Comparison of ENCODE assay signal across 9 cellular contexts in genomic region chr17:7884581-7885356, GRCh38. TPM values are rescaled to one million over a fixed set of nuclear protein-coding genes. Genes with fewer than 3 reads are reported as not detected.
DNase-seq lines count a peak whose midpoint lies in the region; ATAC-seq, FAIRE-seq and TF ChIP-seq lines count a peak whose summit lies in the region.
"Had no signal": no experiment of that assay in that cellular context is flagged by ENCODE, and none has a peak within 500 bp of the region (broad histone marks: within the 10 kb centered on the region; RNA-seq: fewer than 3 reads in every experiment).

No MANE protein-coding gene starts in this region.

- CTCF ChIA-PET in activated CD8-positive, alpha-beta T cell treated with anti-CD3 and anti-CD28 coated beads, Interleukin-2, amount 10 ng/mL, durations not matched to agents 7 days and 5 days (lab: Charles Lee) = interaction anchor here (1.5 to 1.9 kb wide), 4 partner anchors 16 to 28 kb away, joined by 4 to 8 read pairs (median 6); partner anchors contain the start of gene NAA38

- peaks cover 4% of the 10 kb centered on the region for H3K36me3 Mint-ChIP-seq in activated CD8-positive, alpha-beta T cell treated with anti-CD3 and anti-CD28 coated beads, Interleukin-2, amount 10 ng/mL, durations not matched to agents 7 days and 5 days (ENCODE audit: low read depth)

- peaks cover 22 to 33% (median 24%) of the 10 kb centered on the region in 3 donors for H3K4me1 ChIP-seq in pancreas

- no peaks in the 10 kb centered on the region for H3K4me1 Mint-ChIP-seq in activated CD8-positive, alpha-beta T cell treated with anti-CD3 and anti-CD28 coated beads, Interleukin-2, amount 10 ng/mL, durations not matched to agents 7 days and 5 days (ENCODE audit: low read depth)
- H3K4me1 Mint-ChIP-seq: neural crest cell had no signal

- H3K9me3 ChIP-seq in pancreas = no peaks in the 10 kb centered on the region

- peak overlapping the region in 2 of 4 donors; percentile 94 to 97 for H3K27ac ChIP-seq in pancreas

- H3K27ac Mint-ChIP-seq in activated CD8-positive, alpha-beta T cell treated with anti-CD3 and anti-CD28 coated beads, Interleukin-2, amount 10 ng/mL, durations not matched to agents 7 days and 5 days = peak overlapping the region; percentile 81

- H3K4me3 Mint-ChIP-seq in activated CD8-positive, alpha-beta T cell treated with anti-CD3 and anti-CD28 coated beads, Interleukin-2, amount 10 ng/mL, durations not matched to agents 7 days and 5 days = peak overlapping the region; percentile 65

- POLR2A ChIA-PET in activated CD8-positive, alpha-beta T cell treated with anti-CD3 and anti-CD28 coated beads, Interleukin-2, amount 10 ng/mL, durations not matched to agents 7 days and 5 days (lab: Charles Lee) = interaction anchor here (1.0 to 1.3 kb wide), 2 partner anchors 48 to 289 kb away, joined by 4 read pairs; no protein-coding TSS in a partner anchor

- peaks cover 0 to 8% (median 0%) of the 10 kb centered on the region in 3 donors for H3K36me3 ChIP-seq in pancreas

- H3K4me3 ChIP-seq in epithelial cell of esophagus (ENCODE audit: low read length) (peak overlapping the region; percentile 82), pancreas (peak overlapping the region in 3 of 4 donors; percentile 77 to 84 (median 84))

- 0 to 4% methylated on average over 22 to 78 of the region's 99 CpGs for WGBS in pancreas, 2 donors

- intact Hi-C loops in pancreas (cut with DNase I) = no loop called here

- no peak for FAIRE-seq in pancreas (lab: Jason Lieb, UNC)

- DNase-seq in AG20443 (ENCODE audit: low spot score) = peak; percentile 38
- DNase-seq in activated CD8-positive, alpha-beta T cell treated with anti-CD3 and anti-CD28 coated beads, Interleukin-2, amount 10 ng/mL, durations not matched to agents 7 days and 5 days = peak; percentile 49
- no peak for DNase-seq in epithelial cell of esophagus (ENCODE audit: low read depth)
- peak in 3 of 6 donors; percentile 23 to 73 (median 51) for DNase-seq in pancreas
- no peak for DNase-seq in SKM-1 (lab: John Stamatoyannopoulos, UW; ENCODE audit: unreplicated experiment)
- no peak for DNase-seq in NK-92 (lab: John Stamatoyannopoulos, UW; ENCODE audit: unreplicated experiment)

- no peak for TF ChIP-seq CTCF in epithelial cell of esophagus (IDR thresholded peaks at IDR 0.05; ENCODE audit: insufficient read depth, low read depth, low read length, missing control alignments)
- no peak for TF ChIP-seq CTCF in pancreas (IDR thresholded peaks at IDR 0.05)

- ATAC-seq in HG03432 (IDR thresholded peaks at IDR 0.05; ENCODE audit: unreplicated experiment) = peak; percentile 19
- peak; percentile 5 for ATAC-seq in activated CD8-positive, alpha-beta T cell treated with anti-CD3 and anti-CD28 coated beads, Interleukin-2, amount 10 ng/mL, durations not matched to agents 7 days and 5 days
- ATAC-seq in pancreas = no peak
- ATAC-seq in GM21737 (IDR thresholded peaks at IDR 0.05; ENCODE audit: unreplicated experiment) = no peak

- no peaks in the 10 kb centered on the region for H3K27me3 Mint-ChIP-seq in activated CD8-positive, alpha-beta T cell treated with anti-CD3 and anti-CD28 coated beads, Interleukin-2, amount 10 ng/mL, durations not matched to agents 7 days and 5 days (ENCODE audit: low read depth)

- H3K9me3 Mint-ChIP-seq in activated CD8-positive, alpha-beta T cell treated with anti-CD3 and anti-CD28 coated beads, Interleukin-2, amount 10 ng/mL, durations not matched to agents 7 days and 5 days (ENCODE audit: insufficient read depth) = no peaks in the 10 kb centered on the region
- H3K9me3 Mint-ChIP-seq: neural crest cell had no signal

- H3K27me3 ChIP-seq in pancreas = no peaks in the 10 kb centered on the region

RNA-seq across cellular contexts. Expression of gene CHD3, which starts 3.8 kb away (rescaled TPM):
- total RNA-seq in activated CD8-positive, alpha-beta T cell treated with anti-CD3 and anti-CD28 coated beads, Interleukin-2, amount 10 ng/mL, durations not matched to agents 7 days and 5 days = 100 to 1,000 TPM; 125 to 129 TPM
- 100 to 1,000 TPM in 1 of 6 donors, 10 to 100 TPM in 5; 35.9 to 101 (median 43.1) TPM for total RNA-seq in pancreas
- polyA plus RNA-seq in pancreas = 100 to 1,000 TPM; 117 to 143 TPM

RNA-seq across cellular contexts. Expression of gene CYB5D1, which starts 27.0 kb away (rescaled TPM):
- total RNA-seq in activated CD8-positive, alpha-beta T cell treated with anti-CD3 and anti-CD28 coated beads, Interleukin-2, amount 10 ng/mL, durations not matched to agents 7 days and 5 days = 10 to 100 TPM in 1 of 2 experiments, 1 to 10 TPM in 1; 9.8 to 11.2 TPM
- 10 to 100 TPM in 1 of 6 donors, 1 to 10 TPM in 5; 5.0 to 10.5 (median 8.4) TPM for total RNA-seq in pancreas
- 1 to 10 TPM; 4.9 to 8.5 TPM for polyA plus RNA-seq in pancreas

RNA-seq across cellular contexts. Expression of gene NAA38, which starts 27.4 kb away (rescaled TPM):
- total RNA-seq in activated CD8-positive, alpha-beta T cell treated with anti-CD3 and anti-CD28 coated beads, Interleukin-2, amount 10 ng/mL, durations not matched to agents 7 days and 5 days = 10 to 100 TPM; 92.7 to 93.1 TPM
- total RNA-seq in pancreas = 10 to 100 TPM; 20.1 to 29.6 (median 26.6) TPM
- 10 to 100 TPM; 75.7 to 87.2 TPM for polyA plus RNA-seq in pancreas

RNA-seq across cellular contexts. Expression of gene TMEM88, which starts 29.9 kb away (rescaled TPM):
- total RNA-seq in activated CD8-positive, alpha-beta T cell treated with anti-CD3 and anti-CD28 coated beads, Interleukin-2, amount 10 ng/mL, durations not matched to agents 7 days and 5 days = 1 to 10 TPM in 1 of 2 experiments, under 1 TPM in 1; 0.87 to 1.2 TPM
- 1 to 10 TPM; 2.1 to 4.2 (median 2.4) TPM for total RNA-seq in pancreas
- 10 to 100 TPM; 21.6 to 28.5 TPM for polyA plus RNA-seq in pancreas

RNA-seq across cellular contexts. Expression of gene RNF227, which starts 31.3 kb away (rescaled TPM):
- total RNA-seq in activated CD8-positive, alpha-beta T cell treated with anti-CD3 and anti-CD28 coated beads, Interleukin-2, amount 10 ng/mL, durations not matched to agents 7 days and 5 days = 1 to 10 TPM; 4.2 TPM
- total RNA-seq in pancreas = 1 to 10 TPM; 1.2 to 2.8 (median 2.0) TPM
- polyA plus RNA-seq in pancreas = 1 to 10 TPM; 1.6 to 3.0 TPM

Comparison
In these comparisons a context has a peak if more than half of its experiments do, and no peak if none do; other contexts are left out.
1. DNase-seq: peak in AG20443 (single experiment) and activated CD8-positive, alpha-beta T cell treated with anti-CD3 and anti-CD28 coated beads, Interleukin-2, amount 10 ng/mL, durations not matched to agents 7 days and 5 days (single experiment); none in epithelial cell of esophagus (single experiment), SKM-1 (single experiment) and NK-92 (single experiment).
2. ATAC-seq: peak in HG03432 (single experiment) and activated CD8-positive, alpha-beta T cell treated with anti-CD3 and anti-CD28 coated beads, Interleukin-2, amount 10 ng/mL, durations not matched to agents 7 days and 5 days (single experiment); none in pancreas (0 of 4) and GM21737 (single experiment).